In the genomic region with DNA sequence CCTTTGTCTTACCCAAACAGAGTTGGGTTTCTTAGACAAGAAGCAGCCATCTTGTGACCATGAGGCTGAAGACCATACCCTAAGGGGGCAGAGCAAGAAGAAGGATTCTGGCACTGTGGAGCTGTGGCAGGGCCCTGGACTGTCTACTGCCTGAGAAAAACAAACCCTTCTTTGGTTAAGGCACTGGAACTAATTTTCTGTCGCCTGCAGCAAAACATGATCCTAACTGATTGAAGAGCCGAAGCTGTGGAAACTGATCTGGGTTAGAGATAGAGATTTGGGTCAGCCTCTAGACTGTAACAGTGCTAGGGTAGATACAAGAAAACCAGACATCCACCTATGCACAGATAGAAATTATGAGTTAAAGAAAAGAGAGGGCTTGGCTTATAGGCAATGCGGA, we compare ENCODE assay signal across 21 cellular contexts.
"Had no signal": no experiment of that assay in that cellular context is flagged by ENCODE, and none has a peak within 500 bp of the region (broad histone marks: within the 10 kb centered on the region; RNA-seq: fewer than 3 reads in every experiment).

No MANE protein-coding gene starts in this region.

- H3K4me1 ChIP-seq: SJSA1 had no signal

- H3K27me3 ChIP-seq: MG63, SJSA1 had no signal

- ATAC-seq: PC-3, Right ventricle myocardium inferior had no signal

- H3K36me3 ChIP-seq: MG63, SJSA1 had no signal

- DNase-seq: Karpas-422; KG1; MG63; NCI-H1092; NCI-H1105 treated with DMSO at 0.1 percent for 48 hours; NCI-H1417 treated with DMSO at 0.1 percent for 48 hours; NCI-H187; NCI-H2029; NCI-H2081 treated with DMSO at 0.1 percent for 48 hours; NCI-H2171; NCI-H226; NCI-H446; NCI-H510A; NCI-H524 treated with DMSO at 0.1 percent for 48 hours; NCI-H69; NCI-H774; NK-92 treated with Interleukin-12 subunit alpha and Interleukin-12 subunit beta, amount 100 ng/mL, for 24 hours; PC-3; SHP77 treated with DMSO at 0.1 percent for 48 hours had no signal

- H3K27ac ChIP-seq: SJSA1 had no signal

- H3K4me3 ChIP-seq: MG63, SJSA1 had no signal

- H3K9me3 ChIP-seq: MG63, SJSA1 had no signal
